Comparison of ENCODE assay signal across 1 cellular context in the genomic region with DNA sequence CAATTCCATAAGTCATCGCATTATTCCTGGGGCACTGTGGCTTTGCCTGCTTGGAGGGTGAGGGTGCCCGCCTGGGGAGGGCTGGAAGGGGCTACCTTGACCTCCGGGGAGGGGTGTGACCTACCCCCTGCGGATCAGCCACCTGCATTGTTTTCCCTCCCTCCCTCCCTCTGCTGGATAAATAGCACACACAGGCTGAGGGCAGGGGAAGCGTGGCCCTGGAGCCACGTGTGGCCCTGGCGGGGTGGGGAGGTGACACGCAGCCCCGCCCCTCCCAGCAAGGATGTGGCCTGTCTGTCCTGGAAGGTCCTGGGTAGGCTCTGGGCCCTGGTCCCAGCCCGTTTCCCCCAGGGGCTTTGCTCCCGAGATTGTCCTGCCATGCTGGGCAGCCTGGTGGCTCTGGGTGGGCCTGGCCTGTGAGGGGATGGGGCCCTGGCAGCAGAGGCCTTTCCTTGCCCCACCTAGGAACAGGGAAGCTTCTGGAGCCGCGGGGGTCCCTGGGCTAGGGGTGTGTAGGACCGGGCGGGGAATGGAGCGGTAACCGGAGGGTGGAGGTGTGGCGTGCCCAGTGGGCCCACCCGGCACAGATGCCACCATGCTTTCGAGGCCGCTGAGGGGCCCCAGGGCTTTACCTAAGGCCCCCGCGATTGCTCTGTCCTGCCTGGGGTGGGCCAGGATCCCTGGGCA.
TF ChIP-seq lines count a peak whose summit lies in the region.

No MANE protein-coding gene starts in this region.

TF ChIP-seq in H1, 55 proteins besides CTCF, POLR2A, EP300 and RAD21:
- 0 out of 2 replicates have a peak, but pooled peaks have one; percentile 54 for TF ChIP-seq EGR1 (IDR thresholded peaks at IDR 0.05; ENCODE audit: borderline replicate concordance, low read depth, low read length)
- TF ChIP-seq TAF1 (IDR thresholded peaks at IDR 0.05; ENCODE audit: low read depth, low read length), result no peak
